ENCODE assay signal across 14 cellular contexts in the genomic region with DNA sequence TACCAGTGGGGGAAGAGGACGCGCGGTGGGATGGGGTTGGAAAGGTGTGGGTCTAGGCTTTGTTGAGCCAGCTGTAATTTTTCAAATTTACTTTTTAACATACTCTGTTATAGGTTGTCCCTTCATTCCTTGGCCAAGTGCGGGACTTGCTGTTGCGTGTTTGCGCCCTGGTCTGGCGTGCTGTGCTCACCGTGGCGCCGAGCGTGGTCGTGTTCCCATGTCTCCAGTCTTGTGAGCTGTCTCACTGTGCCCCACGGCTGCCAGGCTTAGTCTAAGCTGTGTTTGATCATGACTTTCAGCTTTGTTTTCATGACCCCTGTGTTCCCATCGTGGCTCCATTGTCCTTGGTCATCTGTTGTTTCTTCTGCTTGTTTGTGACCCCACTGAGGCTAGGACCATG.
"Had no signal": no experiment of that assay in that cellular context is flagged by ENCODE, and none has a peak within 500 bp of the region (broad histone marks: within the 10 kb centered on the region; RNA-seq: fewer than 3 reads in every experiment).

No MANE protein-coding gene starts in this region.

- FAIRE-seq: astrocyte, keratinocyte, pancreas had no signal

- H3K4me3 ChIP-seq: dorsolateral prefrontal cortex, gastroesophageal sphincter, neural progenitor cell, pancreas, sigmoid colon, spleen, tibial artery, uterus had no signal

- H3K36me3 ChIP-seq: neural progenitor cell, uterus had no signal

- H3K4me1 Mint-ChIP-seq: neural progenitor cell had no signal

- H3K27me3 ChIP-seq: dorsolateral prefrontal cortex, gastroesophageal sphincter, neural progenitor cell, pancreas, sigmoid colon, spleen, tibial artery, uterus had no signal

- DNase-seq: activated gamma-delta T cell treated with Interleukin-2 at 50 U/mL for 16 hours; activated T-cell treated with anti-CD3 and anti-CD28 coated beads, Interleukin-2, amount 50 U/mL, for 4 hours; dorsolateral prefrontal cortex; sigmoid colon; spleen; stimulated activated CD4-positive, alpha-beta T cell treated with anti-CD3 and anti-CD28 coated beads, Interleukin-1b, Interleukin-23, amount 100 ng/mL, for 48 hours; tibial artery; uterus had no signal

- H3K9me3 ChIP-seq: gastroesophageal sphincter, pancreas, sigmoid colon, spleen, tibial artery, uterus had no signal

- H3K27ac ChIP-seq: gastroesophageal sphincter, neural progenitor cell, pancreas, sigmoid colon, spleen, tibial artery, uterus had no signal

- H3K4me3 Mint-ChIP-seq: activated T-cell treated with anti-CD3 and anti-CD28 coated beads, Interleukin-2, amount 50 U/mL, for 4 hours; neural progenitor cell had no signal

- H3K4me1 ChIP-seq: gastroesophageal sphincter, neural progenitor cell, pancreas, sigmoid colon, tibial artery, uterus had no signal

- ATAC-seq: activated T-cell treated with anti-CD3 and anti-CD28 coated beads, Interleukin-2, amount 50 U/mL, for 4 hours; gastroesophageal sphincter; left lobe of liver; pancreas had no signal

- H3K27ac Mint-ChIP-seq: neural progenitor cell had no signal

- H3K9me3 Mint-ChIP-seq: activated T-cell treated with anti-CD3 and anti-CD28 coated beads, Interleukin-2, amount 50 U/mL, for 4 hours; neural progenitor cell had no signal
